ENCODE assay signal across 8 cellular contexts in genomic region chr2:179049203-179049545, GRCh38. TPM values are rescaled to one million over a fixed set of nuclear protein-coding genes. Genes with fewer than 3 reads are reported as not detected.
DNase-seq lines count a peak whose midpoint lies in the region; ATAC-seq and TF ChIP-seq lines count a peak whose summit lies in the region.

No MANE protein-coding gene starts in this region.

- peaks cover 6% of the 10 kb centered on the region for H3K9me3 ChIP-seq in OCI-LY1 (ENCODE audit: low read length)
- H3K9me3 ChIP-seq in mononuclear cell (ENCODE audit: low read depth, low read length), result no peaks in the 10 kb centered on the region
- no peaks in the 10 kb centered on the region for H3K9me3 ChIP-seq in stomach

- intact Hi-C loops in stomach (cut with DNase I; ENCODE audit: low total_unique reads), result no loop called here

- H3K4me1 ChIP-seq in OCI-LY1 (ENCODE audit: insufficient read depth, low read length, severe bottlenecking) (peaks cover 55% of the 10 kb centered on the region), mononuclear cell (ENCODE audit: insufficient read depth, low read length) (peaks cover 14% of the 10 kb centered on the region), stomach (peaks cover 0 to 31% (median 14%) of the 10 kb centered on the region in 4 donors)

- H2AFZ ChIP-seq in OCI-LY1 (ENCODE audit: low read length), result no peak overlapping the region

- H3K9me2 ChIP-seq in OCI-LY1 (ENCODE audit: low read depth, low read length), result no peaks in the 10 kb centered on the region

- peak overlapping the region; percentile 57 for H3K4me3 ChIP-seq in OCI-LY1 (ENCODE audit: low read depth, low read length, poor library complexity, severe bottlenecking)
- H3K4me3 ChIP-seq in mononuclear cell (ENCODE audit: low read length), result peak overlapping the region; percentile 35
- H3K4me3 ChIP-seq in stomach, result peak overlapping the region in 2 of 4 donors; percentile 16 to 24
- H3K4me3 ChIP-seq in foreskin fibroblast (ENCODE audit: low read depth in 1 of 2, low read length in 2 of 2), result no peak overlapping the region

- H3F3A ChIP-seq in OCI-LY1 (ENCODE audit: insufficient read depth, low read length), result 0 out of 2 replicates have a peak, but pooled peaks cover 4% of the 10 kb centered on the region

- TF ChIP-seq CTCF in OCI-LY1 (IDR thresholded peaks at IDR 0.05; ENCODE audit: low read length), result no peak
- TF ChIP-seq CTCF in stomach (IDR thresholded peaks at IDR 0.05), result no peak
- no peak for TF ChIP-seq CTCF in foreskin fibroblast (IDR thresholded peaks at IDR 0.05; ENCODE audit: low read depth, low read length)

- H3K27ac ChIP-seq in OCI-LY1 (ENCODE audit: low read depth, low read length, poor library complexity, severe bottlenecking), result peak overlapping the region; percentile 91
- H3K27ac ChIP-seq in stomach, result peak overlapping the region in 2 of 5 donors; percentile 49 to 57

- H3K4me2 ChIP-seq in OCI-LY1 (ENCODE audit: low read length), result peak overlapping the region; percentile 78

- H3K36me3 ChIP-seq in OCI-LY1 (ENCODE audit: insufficient read depth, low read length), result peaks cover 15% of the 10 kb centered on the region
- H3K36me3 ChIP-seq in stomach, result no peaks in the 10 kb centered on the region

- H4K20me1 ChIP-seq in OCI-LY1 (ENCODE audit: insufficient read depth, low read length), result no peaks in the 10 kb centered on the region

- no peak for TF ChIP-seq EP300 in stomach (IDR thresholded peaks at IDR 0.05)

- H3K79me2 ChIP-seq in OCI-LY1 (ENCODE audit: insufficient read depth, low read length), result no peaks in the 10 kb centered on the region

- 38 to 59% (median 45%) methylated on average over 4 of the region's 4 CpGs for WGBS in stomach, 5 donors

- no peak for TF ChIP-seq POLR2A in stomach (IDR thresholded peaks at IDR 0.05)

- H3K27me3 ChIP-seq in OCI-LY1 (ENCODE audit: insufficient read depth, low read length), result no peaks in the 10 kb centered on the region
- no peaks in the 10 kb centered on the region for H3K27me3 ChIP-seq in mononuclear cell (ENCODE audit: insufficient read depth, low read length)
- H3K27me3 ChIP-seq in stomach, result no peaks in the 10 kb centered on the region

- H3K9ac ChIP-seq in OCI-LY1 (ENCODE audit: low read length), result peak overlapping the region; percentile 67

- no peak for DNase-seq in stomach
- DNase-seq in foreskin fibroblast, result no peak
- DNase-seq in islet precursor cell, result no peak
- DNase-seq in putamen (ENCODE audit: low spot score), result no peak

- ATAC-seq in GM18508 (IDR thresholded peaks at IDR 0.05; ENCODE audit: insufficient read depth, unreplicated experiment), result peak; percentile 33
- ATAC-seq in GM21825 (IDR thresholded peaks at IDR 0.05; ENCODE audit: unreplicated experiment), result peak; percentile 43

RNA-seq across cellular contexts. Expression of gene CCDC141, which starts 0.8 kb away (rescaled TPM):
- total RNA-seq in mononuclear cell, result 33.9 TPM
- 10 to 100 TPM in 1 of 5 donors, 1 to 10 TPM in 3, under 1 TPM in 1; 0.58 to 12.5 (median 1.2) TPM for total RNA-seq in stomach
- under 1 TPM in 2 of 3 donors, not detected in 1; 0.10 to 0.12 TPM for polyA plus RNA-seq in stomach

Comparison
In these comparisons a context has a peak if more than half of its experiments do, and no peak if none do; other contexts are left out.
1. H3K4me3 ChIP-seq: peak in OCI-LY1 (single experiment) and mononuclear cell (single experiment); none in foreskin fibroblast (0 of 2).